ENCODE assay signal across 8 cellular contexts in the genomic region with DNA sequence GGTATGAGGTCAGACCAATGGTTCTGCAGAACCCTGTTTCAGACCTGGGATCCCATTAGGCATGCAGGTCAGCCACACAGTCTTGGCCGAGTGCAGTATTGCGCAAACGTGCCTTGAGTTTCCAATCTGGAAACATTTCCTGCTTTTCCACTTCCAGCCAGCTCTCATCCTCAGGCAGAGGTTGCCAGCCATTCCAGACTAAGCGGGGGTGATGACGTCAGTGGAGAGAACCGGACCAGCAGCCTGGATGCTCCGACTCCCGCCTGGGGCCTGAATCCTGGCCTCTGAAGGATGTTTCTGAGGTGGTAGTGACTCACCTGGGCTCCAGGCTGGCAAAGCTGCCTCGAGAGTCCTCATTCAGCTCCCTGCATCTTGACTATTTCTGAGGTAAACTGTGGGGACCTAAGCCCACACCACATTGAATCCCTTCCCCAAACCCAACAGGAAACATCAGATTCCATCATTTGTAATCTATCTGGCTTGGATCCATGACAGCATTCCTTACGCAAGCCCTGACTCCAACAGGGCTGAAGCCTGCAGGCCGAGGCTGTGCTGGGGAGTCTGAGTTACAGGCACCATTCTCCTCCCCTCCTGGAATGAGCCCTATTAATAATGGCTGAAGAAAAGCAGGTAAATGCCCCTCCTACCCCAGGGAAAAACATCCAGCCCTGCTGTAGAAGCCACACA.
A peak's percentile ranks its signal among the peaks of the same experiment; 100 is the strongest.
DNase-seq lines count a peak whose midpoint lies in the region; ATAC-seq, FAIRE-seq and TF ChIP-seq lines count a peak whose summit lies in the region.

No MANE protein-coding gene starts in this region.

- H3K79me2 ChIP-seq in K562 (ENCODE audit: control insufficient read depth, insufficient read depth, low read length): no peaks in the 10 kb centered on the region

- BruUV-seq in K562 (replicated peaks; lab: Mats Ljungman, UMichigan): no TSS peak

- intact Hi-C loops in K562 (cut with micrococcal nuclease): no loop called here

- no peak for FAIRE-seq in K562 (lab: Jason Lieb, UNC)

- no peaks in the 10 kb centered on the region for H3K4me1 ChIP-seq in HEK293 (ENCODE audit: control insufficient read depth, insufficient read depth, low read length)
- H3K4me1 ChIP-seq in K562 (replicated peaks in 1 of 2; ENCODE audit: control insufficient read depth in 2 of 2, insufficient read depth in 2 of 2, low read length in 2 of 2): no peaks in the 10 kb centered on the region

- H3K36me3 ChIP-seq in HEK293 (ENCODE audit: control insufficient read depth in 2 of 2, insufficient read depth in 1 of 2, low read length in 2 of 2) (no peaks in the 10 kb centered on the region), K562 (ENCODE audit: control insufficient read depth, insufficient read depth, low read length) (no peaks in the 10 kb centered on the region)

- no peak overlapping the region for H3K27ac ChIP-seq in HEK293 (ENCODE audit: extremely low read depth, low read depth, low read length)
- H3K27ac ChIP-seq in K562 (ENCODE audit: extremely low read depth, low read depth, low read length): no peak overlapping the region

- H3K27me3 ChIP-seq in K562 (ENCODE audit: control insufficient read depth in 2 of 2, insufficient read depth in 2 of 2, low read length in 2 of 2): peaks cover 11 to 31% of the 10 kb centered on the region in 2 experiments

- no peak overlapping the region for H2AFZ ChIP-seq in K562 (ENCODE audit: low read depth, low read length)

- H3K4me3 ChIP-seq in HEK293 (ENCODE audit: low read depth, low read length) (no peak overlapping the region), K562 (no peak overlapping the region)

- no peak for TF ChIP-seq CTCF in HEK293 (tag by site-specific recombination; IDR thresholded peaks at IDR 0.05)
- no peak for TF ChIP-seq CTCF in K562 (IDR thresholded peaks at IDR 0.05 in 2 of 3, conservative IDR thresholded peaks at IDR 0.05 in 1 of 3; ENCODE audit: insufficient read depth in 2 of 3, low read depth in 1 of 3, low read length in 3 of 3)
- TF ChIP-seq CTCF in GM13976 (IDR thresholded peaks at IDR 0.05; ENCODE audit: borderline replicate concordance, control extremely low read depth, extremely low read depth, insufficient read depth, missing control alignments): no peak

- no peak for DNase-seq in K562 (ENCODE audit: extremely low read depth in 1 of 4, low spot score in 3 of 4)
- DNase-seq in inferior parietal cortex (ENCODE audit: extremely low spot score): peak; percentile 47
- peak; percentile 96 for DNase-seq in stromal cell of bone marrow (ENCODE audit: low read depth)
- DNase-seq in NCI-H2081 treated with DMSO at 0.1 percent for 48 hours (lab: John Stamatoyannopoulos, UW): no peak
- no peak for DNase-seq in GM13976 (ENCODE audit: low spot score)
- DNase-seq in SKM-1 treated with dmso at 0.1 percent for 144 hours (lab: John Stamatoyannopoulos, UW; ENCODE audit: unreplicated experiment): no peak

- in situ Hi-C loops in K562 (cut with MboI): no loop called here
- in situ Hi-C loops in GM13976 (cut with MboI; ENCODE audit: low sequenced_read_pairs, unreplicated experiment): no loop called here

- no peak for TF ChIP-seq POLR2A in K562 (conservative IDR thresholded peaks at IDR 0.05)

- no peak overlapping the region for H3K4me2 ChIP-seq in K562 (ENCODE audit: insufficient read depth, low read length)

- CTCF ChIA-PET in HEK293 (lab: Yijun Ruan, JAX): interaction anchor here (1.0 to 1.1 kb wide), 2 partner anchors 70 to 100 kb away, joined by 3 read pairs; no protein-coding TSS in a partner anchor
- CTCF ChIA-PET in K562 (lab: Yijun Ruan, JAX; ENCODE audit: low intra/inter-chr PET ratio): no interaction called here

- H3K9me3 ChIP-seq in HEK293 (ENCODE audit: control insufficient read depth, insufficient read depth, low read depth, low read length) (no peaks in the 10 kb centered on the region), K562 (replicated peaks; ENCODE audit: control insufficient read depth, insufficient read depth, low read depth, low read length) (no peaks in the 10 kb centered on the region)

- H3K9me1 ChIP-seq in K562 (ENCODE audit: control insufficient read depth, insufficient read depth, low read length): no peaks in the 10 kb centered on the region

- no peak overlapping the region for H3K9ac ChIP-seq in K562 (ENCODE audit: insufficient read depth in 1 of 2, low read depth in 2 of 2, low read length in 2 of 2)

- POLR2A ChIA-PET in HEK293 (lab: Yijun Ruan, JAX): interaction anchor here (1.4 to 1.9 kb wide), 2 partner anchors 82 to 83 kb away, joined by 5 to 6 read pairs; a partner anchor contains a TSS
- POLR2A ChIA-PET in K562 (lab: Yijun Ruan, JAX): interaction anchor here (0.6 kb wide), 1 partner anchor 71 kb away, joined by 3 read pairs; no protein-coding TSS in a partner anchor

- no peak for ATAC-seq in K562
- ATAC-seq in GM21619 (IDR thresholded peaks at IDR 0.05; ENCODE audit: unreplicated experiment): no peak

- TF ChIP-seq EP300 in K562 (IDR thresholded peaks at IDR 0.05; ENCODE audit: low read length): no peak

- no peaks in the 10 kb centered on the region; the same call in 1 of the 2 replicates for H4K20me1 ChIP-seq in K562 (replicated peaks; ENCODE audit: control insufficient read depth, insufficient read depth, low read length)

- TF ChIP-seq RAD21 in K562 (CRISPR knock-in tag; conservative IDR thresholded peaks at IDR 0.05 in 1 of 2, IDR thresholded peaks at IDR 0.05 in 1 of 2): no peak

- WGBS in K562 (ENCODE audit: insufficient coverage, low coverage, missing lambda C conversion rate): 7% methylated on average over 11 of the region's 11 CpGs

TF ChIP-seq in HEK293, 187 proteins besides CTCF, POLR2A, EP300 and RAD21 (continues in another document):
- TF ChIP-seq ZNF600 (tag by site-specific recombination; IDR thresholded peaks at IDR 0.05) (peak; percentile 91), ZSCAN23 (tag by site-specific recombination; IDR thresholded peaks at IDR 0.05) (no peak), GLIS1 (tag by site-specific recombination; IDR thresholded peaks at IDR 0.05) (peak; percentile 28; the same call in 1 of the 2 replicates), ZNF521 (tag by site-specific recombination; IDR thresholded peaks at IDR 0.05) (no peak), ZNF629 (tag by site-specific recombination; IDR thresholded peaks at IDR 0.05) (peak; percentile 60), ZBTB21 (tag by site-specific recombination; IDR thresholded peaks at IDR 0.05) (0 out of 2 replicates have a peak, but pooled peaks have one; percentile 51)
- TF ChIP-seq, protein P1, sequence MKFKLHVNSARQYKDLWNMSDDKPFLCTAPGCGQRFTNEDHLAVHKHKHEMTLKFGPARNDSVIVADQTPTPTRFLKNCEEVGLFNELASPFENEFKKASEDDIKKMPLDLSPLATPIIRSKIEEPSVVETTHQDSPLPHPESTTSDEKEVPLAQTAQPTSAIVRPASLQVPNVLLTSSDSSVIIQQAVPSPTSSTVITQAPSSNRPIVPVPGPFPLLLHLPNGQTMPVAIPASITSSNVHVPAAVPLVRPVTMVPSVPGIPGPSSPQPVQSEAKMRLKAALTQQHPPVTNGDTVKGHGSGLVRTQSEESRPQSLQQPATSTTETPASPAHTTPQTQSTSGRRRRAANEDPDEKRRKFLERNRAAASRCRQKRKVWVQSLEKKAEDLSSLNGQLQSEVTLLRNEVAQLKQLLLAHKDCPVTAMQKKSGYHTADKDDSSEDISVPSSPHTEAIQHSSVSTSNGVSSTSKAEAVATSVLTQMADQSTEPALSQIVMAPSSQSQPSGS (tag by site-specific recombination; IDR thresholded peaks at IDR 0.05; ENCODE audit: low read depth): peak; percentile 88

TF ChIP-seq in K562, 482 proteins besides CTCF, POLR2A, EP300 and RAD21 (continues in another document):
- TF ChIP-seq POLR2H (tag; IDR thresholded peaks at IDR 0.05; ENCODE audit: low read depth): no peak
- no peak for TF ChIP-seq ZNF311 (CRISPR knock-in tag; IDR thresholded peaks at IDR 0.05)
- no peak for TF ChIP-seq SREBF2 (CRISPR knock-in tag; IDR thresholded peaks at IDR 0.05)
- no peak for TF ChIP-seq ZNF282 (CRISPR knock-in tag; IDR thresholded peaks at IDR 0.05)
- peak; percentile 77 for TF ChIP-seq CEBPB (tag; IDR thresholded peaks at IDR 0.05)
- no peak for TF ChIP-seq SIRT6 (IDR thresholded peaks at IDR 0.05; ENCODE audit: low read depth, low read length)
- TF ChIP-seq, protein P2, sequence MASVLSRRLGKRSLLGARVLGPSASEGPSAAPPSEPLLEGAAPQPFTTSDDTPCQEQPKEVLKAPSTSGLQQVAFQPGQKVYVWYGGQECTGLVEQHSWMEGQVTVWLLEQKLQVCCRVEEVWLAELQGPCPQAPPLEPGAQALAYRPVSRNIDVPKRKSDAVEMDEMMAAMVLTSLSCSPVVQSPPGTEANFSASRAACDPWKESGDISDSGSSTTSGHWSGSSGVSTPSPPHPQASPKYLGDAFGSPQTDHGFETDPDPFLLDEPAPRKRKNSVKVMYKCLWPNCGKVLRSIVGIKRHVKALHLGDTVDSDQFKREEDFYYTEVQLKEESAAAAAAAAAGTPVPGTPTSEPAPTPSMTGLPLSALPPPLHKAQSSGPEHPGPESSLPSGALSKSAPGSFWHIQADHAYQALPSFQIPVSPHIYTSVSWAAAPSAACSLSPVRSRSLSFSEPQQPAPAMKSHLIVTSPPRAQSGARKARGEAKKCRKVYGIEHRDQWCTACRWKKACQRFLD (CRISPR knock-in tag; IDR thresholded peaks at IDR 0.05): no peak
- no peak for TF ChIP-seq TEAD4 (IDR thresholded peaks at IDR 0.05; ENCODE audit: low read length)
- no peak for TF ChIP-seq TEAD4 (CRISPR knock-in tag; IDR thresholded peaks at IDR 0.05; ENCODE audit: borderline replicate concordance)
- no peak for TF ChIP-seq NELFE (IDR thresholded peaks at IDR 0.05; ENCODE audit: insufficient read depth, insufficient read length)

Comparison
In these comparisons a context has a peak if more than half of its experiments do, and no peak if none do; other contexts are left out.
1. DNase-seq: peak in inferior parietal cortex (single experiment) and stromal cell of bone marrow (single experiment); none in K562 (0 of 4), NCI-H2081 treated with DMSO at 0.1 percent for 48 hours (single experiment), GM13976 (single experiment) and SKM-1 treated with dmso at 0.1 percent for 144 hours (single experiment).